Comparison of ENCODE assay signal across 1 cellular context in genomic region chrX:10072786-10073568, GRCh38.
TF ChIP-seq lines count a peak whose summit lies in the region.

No MANE protein-coding gene starts in this region.

TF ChIP-seq in K562, 482 proteins besides CTCF, POLR2A, EP300 and RAD21 (continued from another document):
- TF ChIP-seq ZBTB40 (IDR thresholded peaks at IDR 0.05) (peak; percentile 73), ZBTB40 (CRISPR knock-in tag; IDR thresholded peaks at IDR 0.05) (no peak), SIX5 (IDR thresholded peaks at IDR 0.05; ENCODE audit: borderline replicate concordance in 1 of 2, insufficient read depth in 1 of 2, low read depth in 1 of 2, low read length in 2 of 2) (no peak), ZNF518B (CRISPR knock-in tag; IDR thresholded peaks at IDR 0.05) (no peak), ZBTB17 (CRISPR knock-in tag; IDR thresholded peaks at IDR 0.05) (no peak), ELF4 (CRISPR knock-in tag; IDR thresholded peaks at IDR 0.05) (no peak)
